Comparison of ENCODE assay signal across 17 cellular contexts in the genomic region with DNA sequence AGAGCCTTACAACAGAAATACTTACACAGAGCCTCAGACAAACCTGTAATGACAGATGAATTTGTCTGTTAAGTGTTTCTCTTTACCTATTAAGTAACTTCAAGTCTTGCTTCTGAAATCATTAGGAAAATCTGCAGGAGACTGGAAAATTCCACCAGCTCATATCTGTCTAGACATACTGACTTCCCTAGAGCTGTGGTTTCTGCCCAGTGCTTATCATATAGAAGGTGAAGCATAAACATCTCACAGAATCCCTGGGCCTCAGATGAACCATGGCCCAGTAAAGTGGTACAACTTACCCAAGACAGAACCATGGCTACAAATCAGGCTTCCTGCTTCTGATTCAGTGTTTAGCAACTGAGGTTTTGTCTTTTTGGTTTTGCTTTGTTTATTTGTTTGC.
"Had no signal": no experiment of that assay in that cellular context is flagged by ENCODE, and none has a peak within 500 bp of the region (broad histone marks: within the 10 kb centered on the region; RNA-seq: fewer than 3 reads in every experiment).

No MANE protein-coding gene starts in this region.

- H3K9me3 ChIP-seq: ovary, spleen, stomach, testis had no signal

- H3K4me1 ChIP-seq: neural progenitor cell, spleen, stomach, testis had no signal

- H2AFZ ChIP-seq: neural progenitor cell had no signal

- H3K36me3 ChIP-seq: neural progenitor cell, ovary, spleen, stomach had no signal

- H3K4me1 Mint-ChIP-seq: activated naive CD4-positive, alpha-beta T cell treated with anti-CD3 and anti-CD28 coated beads, Interleukin-2, amount 50 U/mL, for 24 hours; brain; naive B cell; neural progenitor cell had no signal

- ATAC-seq: left lobe of liver, sciatic nerve had no signal

- H3K36me3 Mint-ChIP-seq: activated naive CD4-positive, alpha-beta T cell treated with anti-CD3 and anti-CD28 coated beads, Interleukin-2, amount 50 U/mL, for 24 hours; brain; naive B cell; neural progenitor cell had no signal

- H3K9ac ChIP-seq: neural progenitor cell had no signal

- H3K9me3 Mint-ChIP-seq: activated naive CD4-positive, alpha-beta T cell treated with anti-CD3 and anti-CD28 coated beads, Interleukin-2, amount 50 U/mL, for 24 hours; activated T-cell treated with anti-CD3 and anti-CD28 coated beads, Interleukin-2, amount 50 U/mL, for 24 hours; brain; neural progenitor cell; T-helper 2 cell treated with Interferon-gamma antibody and Interleukin-4, amounts not matched to agents 5 μg/mL and 100 μg/mL, for 36 hours had no signal

- H3K27ac ChIP-seq: neural progenitor cell, ovary, spleen, stomach, testis had no signal

- DNase-seq: activated CD4-positive, alpha-beta T cell treated with anti-CD3 and anti-CD28 coated beads for 1 hour; activated CD4-positive, alpha-beta T cell treated with anti-CD3 and anti-CD28 coated beads, Interleukin-2, amount 50 U/mL, for 4 hours; activated effector memory CD4-positive, alpha-beta T cell treated with Interleukin-2 at 50 U/mL for 16 hours; activated T-cell treated with anti-CD3 and anti-CD28 coated beads, Interleukin-2, amount 50 U/mL, for 24 hours; amniotic stem cell; islet precursor cell; naive B cell; ovary; spleen; stomach; testis had no signal

- H3K4me2 ChIP-seq: neural progenitor cell had no signal

- H3K27me3 Mint-ChIP-seq: activated naive CD4-positive, alpha-beta T cell treated with anti-CD3 and anti-CD28 coated beads, Interleukin-2, amount 50 U/mL, for 24 hours; activated T-cell treated with anti-CD3 and anti-CD28 coated beads, Interleukin-2, amount 50 U/mL, for 24 hours; brain had no signal

- H3K27me3 ChIP-seq: neural progenitor cell, ovary, spleen, stomach, testis had no signal

- H3K27ac Mint-ChIP-seq: activated naive CD4-positive, alpha-beta T cell treated with anti-CD3 and anti-CD28 coated beads, Interleukin-2, amount 50 U/mL, for 24 hours; activated T-cell treated with anti-CD3 and anti-CD28 coated beads, Interleukin-2, amount 50 U/mL, for 24 hours; brain; naive B cell; neural progenitor cell had no signal

- H3K4me3 Mint-ChIP-seq: activated naive CD4-positive, alpha-beta T cell treated with anti-CD3 and anti-CD28 coated beads, Interleukin-2, amount 50 U/mL, for 24 hours; activated T-cell treated with anti-CD3 and anti-CD28 coated beads, Interleukin-2, amount 50 U/mL, for 24 hours; brain; naive B cell; neural progenitor cell had no signal

- H3K4me3 ChIP-seq: neural progenitor cell, ovary, spleen, stomach, testis had no signal
